ENCODE assay signal across 8 cellular contexts in the genomic region with DNA sequence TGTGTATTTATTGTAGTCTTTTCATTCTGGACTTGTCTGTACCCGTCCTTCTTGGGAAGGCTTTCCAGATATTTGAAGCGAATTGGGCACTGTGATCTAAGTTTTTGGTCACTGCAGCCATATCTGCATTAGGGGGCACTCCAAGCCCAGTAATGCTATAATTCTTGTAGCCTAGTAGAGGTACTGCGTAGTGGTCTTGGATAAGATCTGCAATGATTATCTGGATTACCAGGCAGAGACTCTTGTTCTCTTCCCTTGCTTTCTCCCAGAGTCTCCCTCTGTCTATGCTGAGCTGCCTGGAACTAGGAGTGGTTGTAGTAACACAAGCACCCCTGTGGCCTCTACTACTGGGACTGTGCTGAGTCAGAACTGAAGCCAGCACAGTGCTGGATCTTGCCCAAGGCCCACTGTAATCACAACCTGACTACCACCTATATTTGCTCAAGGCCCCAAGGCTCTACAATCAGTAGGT. TPM values are rescaled to one million over a fixed set of nuclear protein-coding genes. Genes with fewer than 3 reads are reported as not detected.
DNase-seq lines count a peak whose midpoint lies in the region; ATAC-seq and TF ChIP-seq lines count a peak whose summit lies in the region.

No MANE protein-coding gene starts in this region.

- in situ Hi-C loops in KBM-7 (cut with MboI; ENCODE audit: low pct_unique_long_range_greater_than_20kb, low sequenced_read_pairs) = loop anchor here (25.0 kb wide), 1 partner anchor 670 kb away; no protein-coding TSS in a partner anchor

- TF ChIP-seq CTCF in heart right ventricle (IDR thresholded peaks at IDR 0.05) = peak; percentile 44 to 86 (median 66)
- TF ChIP-seq CTCF in spleen (IDR thresholded peaks at IDR 0.05 in 8 of 11, conservative IDR thresholded peaks at IDR 0.05 in 3 of 11) = peak in 10 of 11 experiments; percentile 47 to 83 (median 64)

- no peak overlapping the region for H3K4me3 ChIP-seq in heart right ventricle
- no peak overlapping the region for H3K4me3 ChIP-seq in spleen

- no peaks in the 10 kb centered on the region for H3K27me3 ChIP-seq in heart right ventricle
- no peaks in the 10 kb centered on the region for H3K27me3 ChIP-seq in spleen (replicated peaks in 1 of 7)

- WGBS in heart right ventricle, 2 donors = 41 to 44% methylated on average over 3 of the region's 3 CpGs
- WGBS in spleen, 5 donors = 43 to 82% (median 60%) methylated on average over 3 of the region's 3 CpGs

- peaks cover 0 to 8% (median 0%) of the 10 kb centered on the region in 9 donors for H3K4me1 ChIP-seq in heart right ventricle
- peaks cover 0 to 4% (median 0%) of the 10 kb centered on the region in 6 donors for H3K4me1 ChIP-seq in spleen

- intact Hi-C loops in heart right ventricle (cut with DNase I) = loop anchor here (2.0 to 10.0 kb wide), 12 partner anchors 318 to 682 kb away; no protein-coding TSS in a partner anchor
- intact Hi-C loops in spleen (cut with DNase I; ENCODE audit: low total_unique reads) = loop anchor here (5.0 kb wide), 1 partner anchor 680 kb away; no protein-coding TSS in a partner anchor

- peaks cover 0 to 3% (median 0%) of the 10 kb centered on the region in 9 donors for H3K36me3 ChIP-seq in heart right ventricle
- no peaks in the 10 kb centered on the region for H3K36me3 ChIP-seq in spleen

- H3K9me3 ChIP-seq in heart right ventricle = peaks cover 0 to 4% (median 0%) of the 10 kb centered on the region in 11 donors
- no peaks in the 10 kb centered on the region for H3K9me3 ChIP-seq in spleen

- TF ChIP-seq POLR2A in spleen (IDR thresholded peaks at IDR 0.05) = no peak

- peak; percentile 47 to 89 (median 79) for ATAC-seq in heart right ventricle
- ATAC-seq in GM18861 (IDR thresholded peaks at IDR 0.05; ENCODE audit: unreplicated experiment) = no peak
- no peak for ATAC-seq in HG02588 (IDR thresholded peaks at IDR 0.05; ENCODE audit: unreplicated experiment)

- H3K27ac ChIP-seq in heart right ventricle (no peak overlapping the region), spleen (no peak overlapping the region)

- DNase-seq in DMS53 (lab: John Stamatoyannopoulos, UW) = peak; percentile 57
- DNase-seq in DMS53 treated with DMSO at 0.1 percent for 48 hours (lab: John Stamatoyannopoulos, UW; ENCODE audit: unreplicated experiment) = no peak
- peak; percentile 72 for DNase-seq in KBM-7
- DNase-seq in activated gamma-delta T cell treated with anti-CD3 and anti-CD28 coated beads, Interleukin-2, amount 50 U/mL, for 16 hours (ENCODE audit: low read depth) = peak; percentile 12
- DNase-seq in heart right ventricle = peak in 1 of 2 donors; percentile 32
- no peak for DNase-seq in spleen

RNA-seq across cellular contexts. Expression of a gene that starts 30.0 kb away (rescaled TPM):
- total RNA-seq in heart right ventricle (100 to 1,000 TPM in 8 of 10 donors, 10 to 100 TPM in 2; 82.1 to 203 (median 110) TPM), spleen (100 to 1,000 TPM; 118 to 297 (median 211) TPM)
- polyA plus RNA-seq in heart right ventricle (10 to 100 TPM; 65.3 to 90.0 TPM), spleen (10 to 100 TPM; 40.7 to 55.9 (median 49.8) TPM)

Comparison
In these comparisons a context has a peak if more than half of its experiments do, and no peak if none do; other contexts are left out.
1. DNase-seq: peak in DMS53 (single experiment), KBM-7 (single experiment) and activated gamma-delta T cell treated with anti-CD3 and anti-CD28 coated beads, Interleukin-2, amount 50 U/mL, for 16 hours (single experiment); none in DMS53 treated with DMSO at 0.1 percent for 48 hours (single experiment) and spleen (single experiment).
2. ATAC-seq: peak in heart right ventricle (8 of 8); none in GM18861 (single experiment) and HG02588 (single experiment).